14 cellular contexts compared by ENCODE assay signal in genomic region chr11:110305169-110306018, GRCh38. TPM values are rescaled to one million over a fixed set of nuclear protein-coding genes. Genes with fewer than 3 reads are reported as not detected.
DNase-seq lines count a peak whose midpoint lies in the region; ATAC-seq, FAIRE-seq and TF ChIP-seq lines count a peak whose summit lies in the region.
"Had no signal": no experiment of that assay in that cellular context is flagged by ENCODE, and none has a peak within 500 bp of the region (broad histone marks: within the 10 kb centered on the region; RNA-seq: fewer than 3 reads in every experiment).

No MANE protein-coding gene starts in this region.

- TF ChIP-seq RAD21 in A549 (conservative IDR thresholded peaks at IDR 0.05 in 1 of 2, IDR thresholded peaks at IDR 0.05 in 1 of 2) (no peak), Ishikawa (IDR thresholded peaks at IDR 0.05; ENCODE audit: low read depth) (no peak)

- peak; percentile 80 to 85 for ATAC-seq in A549
- ATAC-seq: activated T-cell treated with anti-CD3 and anti-CD28 coated beads, Interleukin-2, amount 50 U/mL, for 72 hours had no signal

- peak; percentile 68 for FAIRE-seq in A549 (lab: Jason Lieb, UNC)

- H3K4me3 ChIP-seq in A549 (no peak overlapping the region), neural progenitor cell (no peak overlapping the region)
- H3K4me3 ChIP-seq: lung had no signal

- peaks cover 10% of the 10 kb centered on the region for H3K4me1 Mint-ChIP-seq in neural progenitor cell

- CTCF ChIA-PET in A549 (lab: Yijun Ruan, JAX): interaction anchor here (0.9 to 2.0 kb wide), 3 partner anchors 8 to 72 kb away, joined by 3 to 5 read pairs (median 3); partner anchors contain the start of gene RDX

- H3K9ac ChIP-seq in neural progenitor cell: no peak overlapping the region

- H3K27ac ChIP-seq in A549: peak overlapping the region; percentile 77 to 90
- no peak overlapping the region for H3K27ac ChIP-seq in substantia nigra (ENCODE audit: low read depth, low read length, poor library complexity, severe bottlenecking)
- no peak overlapping the region for H3K27ac ChIP-seq in neural progenitor cell

- no peaks in the 10 kb centered on the region for H3K27me3 ChIP-seq in neural progenitor cell

- no peak overlapping the region for H3K4me3 Mint-ChIP-seq in neural progenitor cell
- H3K4me3 Mint-ChIP-seq: activated T-cell treated with anti-CD3 and anti-CD28 coated beads, Interleukin-2, amount 50 U/mL, for 72 hours; stimulated activated naive CD8-positive, alpha-beta T cell treated with anti-CD3 and anti-CD28 coated beads, Interleukin-15, Interleukin-2, amounts not matched to agents 100 ng/mL and 50 ng/mL, for 24 hours had no signal

- H3K27ac Mint-ChIP-seq in neural progenitor cell: no peak overlapping the region
- H3K27ac Mint-ChIP-seq: activated T-cell treated with anti-CD3 and anti-CD28 coated beads, Interleukin-2, amount 50 U/mL, for 72 hours; stimulated activated naive CD8-positive, alpha-beta T cell treated with anti-CD3 and anti-CD28 coated beads, Interleukin-15, Interleukin-2, amounts not matched to agents 100 ng/mL and 50 ng/mL, for 24 hours had no signal

- peaks cover 3% of the 10 kb centered on the region for H3K27me3 Mint-ChIP-seq in neural progenitor cell (ENCODE audit: insufficient read depth, low read depth)
- H3K27me3 Mint-ChIP-seq: stimulated activated naive CD8-positive, alpha-beta T cell treated with anti-CD3 and anti-CD28 coated beads, Interleukin-15, Interleukin-2, amounts not matched to agents 100 ng/mL and 50 ng/mL, for 24 hours had no signal

- peaks cover 6% of the 10 kb centered on the region for H3K9me3 Mint-ChIP-seq in neural progenitor cell
- H3K9me3 Mint-ChIP-seq: activated T-cell treated with anti-CD3 and anti-CD28 coated beads, Interleukin-2, amount 50 U/mL, for 72 hours; stimulated activated naive CD8-positive, alpha-beta T cell treated with anti-CD3 and anti-CD28 coated beads, Interleukin-15, Interleukin-2, amounts not matched to agents 100 ng/mL and 50 ng/mL, for 24 hours had no signal

- POLR2A ChIA-PET in A549 (lab: Yijun Ruan, JAX): interaction anchor here (2.2 kb wide), 1 partner anchor 52 kb away, joined by 8 read pairs; no protein-coding TSS in a partner anchor

- H3K36me3 Mint-ChIP-seq in neural progenitor cell: no peaks in the 10 kb centered on the region

- TF ChIP-seq EP300 in A549 (IDR thresholded peaks at IDR 0.05): peak; percentile 75 to 80; a peak in 4 of 5 replicates
- peak; percentile 81 for TF ChIP-seq EP300 in Ishikawa (IDR thresholded peaks at IDR 0.05; ENCODE audit: borderline replicate concordance)

- no peaks in the 10 kb centered on the region for H3K36me3 ChIP-seq in neural progenitor cell

- H2AFZ ChIP-seq in neural progenitor cell (replicated peaks): no peak overlapping the region

- H4K20me1 ChIP-seq in neural progenitor cell (ENCODE audit: low read depth): no peaks in the 10 kb centered on the region

- TF ChIP-seq CTCF in A549 (IDR thresholded peaks at IDR 0.05): no peak
- TF ChIP-seq CTCF in neural progenitor cell (IDR thresholded peaks at IDR 0.05): no peak

- H3K9me3 ChIP-seq in A549 (no peaks in the 10 kb centered on the region), neural progenitor cell (ENCODE audit: low read depth) (no peaks in the 10 kb centered on the region)

- peaks cover 56% of the 10 kb centered on the region for H3K4me1 ChIP-seq in A549
- peaks cover 6% of the 10 kb centered on the region for H3K4me1 ChIP-seq in neural progenitor cell

- DNase-seq in A549 (ENCODE audit: low read depth in 1 of 2, low spot score in 1 of 2) (peak in 1 of 2 experiments; percentile 68), NCI-H69 (lab: John Stamatoyannopoulos, UW) (peak; percentile 96), dermis microvascular lymphatic vessel endothelial cell (ENCODE audit: low read depth in 2 of 2) (peak; percentile 45 to 67), substantia nigra (lab: John Stamatoyannopoulos, UW) (no peak), SKM-1 treated with dmso at 0.1 percent for 144 hours (lab: John Stamatoyannopoulos, UW; ENCODE audit: unreplicated experiment) (no peak), anterior cingulate cortex (lab: John Stamatoyannopoulos, UW) (no peak), neural progenitor cell (ENCODE audit: low spot score) (no peak)
- DNase-seq: activated T-cell treated with anti-CD3 and anti-CD28 coated beads, Interleukin-2, amount 50 U/mL, for 72 hours; foreskin melanocyte; posterior cingulate gyrus; stimulated activated CD4-positive, alpha-beta T cell treated with anti-CD3 and anti-CD28 coated beads, Interleukin-2, amount 100 ng/mL, for 48 hours had no signal

- no peaks in the 10 kb centered on the region for H3F3A ChIP-seq in neural progenitor cell (ENCODE audit: low read depth)

- no peaks in the 10 kb centered on the region for H3K79me2 ChIP-seq in neural progenitor cell (ENCODE audit: low read depth)

- peak overlapping the region; percentile 40 for H3K4me2 ChIP-seq in A549
- H3K4me2 ChIP-seq in neural progenitor cell: no peak overlapping the region

- no peak for TF ChIP-seq POLR2A in A549 (IDR thresholded peaks at IDR 0.05; ENCODE audit: low read length)

TF ChIP-seq in A549, 52 proteins besides CTCF, POLR2A, EP300 and RAD21 (continues in another document):
- TF ChIP-seq, protein P1, sequence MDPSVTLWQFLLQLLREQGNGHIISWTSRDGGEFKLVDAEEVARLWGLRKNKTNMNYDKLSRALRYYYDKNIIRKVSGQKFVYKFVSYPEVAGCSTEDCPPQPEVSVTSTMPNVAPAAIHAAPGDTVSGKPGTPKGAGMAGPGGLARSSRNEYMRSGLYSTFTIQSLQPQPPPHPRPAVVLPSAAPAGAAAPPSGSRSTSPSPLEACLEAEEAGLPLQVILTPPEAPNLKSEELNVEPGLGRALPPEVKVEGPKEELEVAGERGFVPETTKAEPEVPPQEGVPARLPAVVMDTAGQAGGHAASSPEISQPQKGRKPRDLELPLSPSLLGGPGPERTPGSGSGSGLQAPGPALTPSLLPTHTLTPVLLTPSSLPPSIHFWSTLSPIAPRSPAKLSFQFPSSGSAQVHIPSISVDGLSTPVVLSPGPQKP (IDR thresholded peaks at IDR 0.05; ENCODE audit: low read depth, low read length): no peak
- TF ChIP-seq RCOR1 (IDR thresholded peaks at IDR 0.05; ENCODE audit: low read depth, low read length) (no peak), JUN (IDR thresholded peaks at IDR 0.05) (peak in 1 of 2 experiments; percentile 77; a peak in 3 of 5 replicates), TP53 (CRISPR knock-in tag; IDR thresholded peaks at IDR 0.05) (no peak), RNF2 (IDR thresholded peaks at IDR 0.05; ENCODE audit: borderline replicate concordance, low read depth) (no peak), NFE2L2 (conservative IDR thresholded peaks at IDR 0.05; ENCODE audit: low read length) (no peak), ZFP36 (IDR thresholded peaks at IDR 0.05; ENCODE audit: borderline replicate concordance, partially characterized antibody) (no peak)
- TF ChIP-seq, protein P2, sequence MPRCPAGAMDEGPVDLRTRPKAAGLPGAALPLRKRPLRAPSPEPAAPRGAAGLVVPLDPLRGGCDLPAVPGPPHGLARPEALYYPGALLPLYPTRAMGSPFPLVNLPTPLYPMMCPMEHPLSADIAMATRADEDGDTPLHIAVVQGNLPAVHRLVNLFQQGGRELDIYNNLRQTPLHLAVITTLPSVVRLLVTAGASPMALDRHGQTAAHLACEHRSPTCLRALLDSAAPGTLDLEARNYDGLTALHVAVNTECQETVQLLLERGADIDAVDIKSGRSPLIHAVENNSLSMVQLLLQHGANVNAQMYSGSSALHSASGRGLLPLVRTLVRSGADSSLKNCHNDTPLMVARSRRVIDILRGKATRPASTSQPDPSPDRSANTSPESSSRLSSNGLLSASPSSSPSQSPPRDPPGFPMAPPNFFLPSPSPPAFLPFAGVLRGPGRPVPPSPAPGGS (IDR thresholded peaks at IDR 0.05): 0 out of 3 replicates have a peak, but pooled peaks have one; percentile 16

TF ChIP-seq in Ishikawa, 13 proteins besides CTCF, POLR2A, EP300 and RAD21:
- TF ChIP-seq USF1 (IDR thresholded peaks at IDR 0.05) (no peak), CEBPB (IDR thresholded peaks at IDR 0.05) (peak; percentile 78), CREB1 (IDR thresholded peaks at IDR 0.05; ENCODE audit: low read depth) (no peak), ZBTB7A (IDR thresholded peaks at IDR 0.05; ENCODE audit: low read depth) (no peak), TEAD4 (IDR thresholded peaks at IDR 0.05) (peak; percentile 76; the same call in 1 of the 2 replicates), YY1 (IDR thresholded peaks at IDR 0.05; ENCODE audit: low read depth) (no peak), NFIC (IDR thresholded peaks at IDR 0.05) (peak; percentile 88), FOXM1 (IDR thresholded peaks at IDR 0.05; ENCODE audit: borderline replicate concordance, low read depth) (peak; percentile 63; the same call in 1 of the 2 replicates), TCF12 (IDR thresholded peaks at IDR 0.05; ENCODE audit: low read depth) (peak; percentile 61), EGR1 (IDR thresholded peaks at IDR 0.05) (no peak)

RNA-seq across cellular contexts. Expression of gene RDX, which starts 9.0 kb away (rescaled TPM):
- 171 and 183 TPM in 2 replicates for polyA plus RNA-seq in A549 (2011; rRNA removed)
- polyA plus RNA-seq in A549 (2012; cell fraction: cytosol; rRNA removed): 34.4 and 47.4 TPM in 2 replicates
- 18.4 and 25.5 TPM in 2 replicates for polyA plus RNA-seq in A549 (2012; cell fraction: nucleus; rRNA removed)
- 127 to 158 TPM (median 149 TPM) in 3 replicates for polyA plus RNA-seq in A549 (2017; fragmentation: RNase III; extraction: RNeasy Plus Mini Kit Qiagen cat#74134 plus additional on column Dnase treatment)
- 70.7 and 74.9 TPM in 2 replicates for polyA minus RNA-seq in A549 (2011; rRNA and poly(A)+ RNA removed)
- total RNA-seq in dermis microvascular lymphatic vessel endothelial cell: 60.4 and 90.6 TPM in 2 replicates
- 70.7 and 199 TPM in 2 replicates for total RNA-seq in neural progenitor cell (ENCODE audit: low replicate concordance)

Comparison
In these comparisons a context has a peak if more than half of its experiments do, and no peak if none do; other contexts are left out.
1. DNase-seq: peak in NCI-H69 (single experiment) and dermis microvascular lymphatic vessel endothelial cell (2 of 2); none in substantia nigra (0 of 49), SKM-1 treated with dmso at 0.1 percent for 144 hours (single experiment), anterior cingulate cortex (0 of 58) and neural progenitor cell (single experiment).
2. H3K27ac ChIP-seq: peak in A549 (2 of 2); none in substantia nigra (single experiment) and neural progenitor cell (single experiment).